12 cellular contexts compared by ENCODE assay signal in genomic region chr12:106170285-106170684, GRCh38. TPM values are rescaled to one million over a fixed set of nuclear protein-coding genes. Genes with fewer than 3 reads are reported as not detected.
DNase-seq lines count a peak whose midpoint lies in the region; ATAC-seq and TF ChIP-seq lines count a peak whose summit lies in the region.
"Had no signal": no experiment of that assay in that cellular context is flagged by ENCODE, and none has a peak within 500 bp of the region (broad histone marks: within the 10 kb centered on the region; RNA-seq: fewer than 3 reads in every experiment).

No MANE protein-coding gene starts in this region.

- no peaks in the 10 kb centered on the region for H3K79me2 ChIP-seq in mammary epithelial cell (ENCODE audit: insufficient read depth, low read length)
- H3K79me2 ChIP-seq: parathyroid adenoma had no signal

- in situ Hi-C loops in mammary epithelial cell (cut with MboI; ENCODE audit: low sequenced_read_pairs in 2 of 2): no loop called here
- in situ Hi-C loops in HAP-1 (cut with MboI; ENCODE audit: low sequenced_read_pairs): no loop called here

- dilution Hi-C loops in mammary epithelial cell (cut with HindIII; ENCODE audit: low sequenced_read_pairs): no loop called here

- H3K4me3 ChIP-seq in AG09309 (ENCODE audit: control insufficient read depth, low read depth, low read length): no peak overlapping the region
- no peak overlapping the region for H3K4me3 ChIP-seq in mammary epithelial cell (replicated peaks in 1 of 3; ENCODE audit: insufficient read depth in 1 of 3, low read depth in 2 of 3, low read length in 3 of 3)
- no peak overlapping the region for H3K4me3 ChIP-seq in HAP-1

- BruUV-seq in mammary epithelial cell (replicated peaks; lab: Mats Ljungman, UMichigan): no TSS peak

- TF ChIP-seq CTCF in AG09309 (IDR thresholded peaks at IDR 0.05; ENCODE audit: control insufficient read depth, insufficient read depth, low read depth, low read length, missing control alignments) (no peak), mammary epithelial cell (conservative IDR thresholded peaks at IDR 0.05 in 1 of 2, IDR thresholded peaks at IDR 0.05 in 1 of 2; ENCODE audit: extremely low read depth in 1 of 2, insufficient read depth in 1 of 2, low read depth in 1 of 2, low read length in 2 of 2) (no peak)

- H3K36me3 ChIP-seq in mammary epithelial cell (ENCODE audit: insufficient read depth, low read length) (no peaks in the 10 kb centered on the region), HAP-1 (replicated peaks) (no peaks in the 10 kb centered on the region)

- ATAC-seq in HG02623 (IDR thresholded peaks at IDR 0.05; ENCODE audit: unreplicated experiment): no peak

- H3K27me3 ChIP-seq in mammary epithelial cell (ENCODE audit: insufficient read depth, low read length): peaks cover 1% of the 10 kb centered on the region
- H3K27me3 ChIP-seq in HAP-1 (ENCODE audit: low read depth): peaks cover 5% of the 10 kb centered on the region

- H3K4me1 ChIP-seq in mammary epithelial cell (ENCODE audit: insufficient read depth, low read length) (no peaks in the 10 kb centered on the region), HAP-1 (peaks cover 9% of the 10 kb centered on the region)

- H3K27ac ChIP-seq in mammary epithelial cell (ENCODE audit: insufficient read depth, low read depth, low read length): no peak overlapping the region
- H3K27ac ChIP-seq: parathyroid adenoma had no signal

- no peaks in the 10 kb centered on the region for H4K20me1 ChIP-seq in mammary epithelial cell (ENCODE audit: insufficient read depth, low read length)

- H2AFZ ChIP-seq in mammary epithelial cell (ENCODE audit: low read depth, low read length): no peak overlapping the region
- H2AFZ ChIP-seq: parathyroid adenoma had no signal

- H3K9ac ChIP-seq in mammary epithelial cell (ENCODE audit: insufficient read depth, low read length): no peak overlapping the region
- H3K9ac ChIP-seq: parathyroid adenoma had no signal

- WGBS in mammary epithelial cell (ENCODE audit: low coverage, missing lambda C conversion rate): 74% methylated on average over 4 of the region's 4 CpGs

- CTCF ChIA-PET in mammary epithelial cell (lab: Charles Lee; ENCODE audit: low non-redundant PET): no interaction called here

- H3K4me2 ChIP-seq in mammary epithelial cell (ENCODE audit: insufficient read depth, low read depth, low read length): no peak overlapping the region

- intact Hi-C loops in mammary epithelial cell (cut with micrococcal nuclease): no loop called here

- DNase-seq in AG09309 (ENCODE audit: low read depth) (peak; percentile 78), LHCN-M2 (ENCODE audit: low read depth) (peak; percentile 61), mammary epithelial cell (peak; percentile 79), kidney tubule cell (ENCODE audit: low spot score) (peak; percentile 61), GOT3 (lab: John Stamatoyannopoulos, UW) (no peak), HAP-1 (ENCODE audit: low spot score in 2 of 2) (no peak), Ammon's horn (ENCODE audit: low spot score) (no peak)
- DNase-seq: C1 segment of cervical spinal cord, NCI-H526, SIG-M5 had no signal

- H3K9me3 ChIP-seq in mammary epithelial cell (replicated peaks; ENCODE audit: insufficient read depth, low read length): no peaks in the 10 kb centered on the region
- no peaks in the 10 kb centered on the region for H3K9me3 ChIP-seq in HAP-1

RNA-seq across cellular contexts. Expression of gene NUAK1, which starts 31.5 kb away (rescaled TPM):
- total RNA-seq in LHCN-M2 (2014; rRNA removed) (2.4 and 6.0 TPM in 2 replicates), mammary epithelial cell (10 to 100 TPM; 12.5 to 39.8 TPM)
- 15.6 TPM for polyA plus RNA-seq in LHCN-M2 (2012)
- polyA plus RNA-seq in mammary epithelial cell: 7.4 TPM
- polyA minus RNA-seq in mammary epithelial cell: 21.2 TPM

Comparison
In these comparisons a context has a peak if more than half of its experiments do, and no peak if none do; other contexts are left out.
1. DNase-seq: peak in AG09309 (single experiment), LHCN-M2 (single experiment), mammary epithelial cell (single experiment) and kidney tubule cell (single experiment); none in GOT3 (single experiment), HAP-1 (0 of 2) and Ammon's horn (single experiment).